In the genomic region with DNA sequence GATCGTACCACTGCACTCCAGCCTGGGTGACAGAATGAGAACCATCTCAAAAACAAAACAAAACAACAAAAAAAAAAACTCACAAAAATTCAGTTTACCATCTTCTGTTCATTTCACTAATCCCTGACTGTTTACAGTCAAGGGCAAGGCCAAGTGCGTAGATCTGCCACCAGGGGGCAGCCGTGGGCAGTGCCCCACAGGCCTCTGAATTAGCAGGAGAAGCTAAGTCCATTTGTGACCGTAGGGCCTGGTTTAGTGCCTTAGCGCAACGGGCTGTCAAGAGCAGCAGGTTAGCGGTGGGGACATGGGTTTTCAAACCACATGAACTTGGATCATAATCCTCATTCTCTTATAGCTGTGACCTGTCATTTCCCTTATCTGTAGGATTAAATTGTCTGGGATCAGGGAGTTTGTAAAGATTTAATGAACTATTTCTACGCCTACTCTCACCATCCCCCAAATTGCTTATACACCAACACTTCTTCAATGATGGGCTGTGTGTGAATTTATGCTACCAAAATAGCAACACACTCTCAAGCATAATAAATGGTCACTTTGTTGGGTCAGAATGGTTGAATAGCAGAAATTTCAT, we compare ENCODE assay signal across 8 cellular contexts. TPM values are rescaled to one million over a fixed set of nuclear protein-coding genes. Genes with fewer than 3 reads are reported as not detected.
DNase-seq lines count a peak whose midpoint lies in the region; ATAC-seq and TF ChIP-seq lines count a peak whose summit lies in the region.

No MANE protein-coding gene starts in this region.

- no peak overlapping the region for H3K9ac ChIP-seq in colonic mucosa (ENCODE audit: low read depth in 2 of 2, low read length in 2 of 2)

- peak; percentile 99 for TF ChIP-seq CTCF in colonic mucosa (IDR thresholded peaks at IDR 0.05)
- TF ChIP-seq CTCF in lower leg skin (IDR thresholded peaks at IDR 0.05) = peak in 1 of 3 donors; percentile 56

- peak; percentile 81 for DNase-seq in EH (ENCODE audit: low read depth)
- peak; percentile 78 for DNase-seq in NCI-H510A treated with DMSO at 0.1 percent for 48 hours (lab: John Stamatoyannopoulos, UW)
- DNase-seq in activated CD4-positive, alpha-beta T cell treated with anti-CD3 and anti-CD28 coated beads for 48 hours = peak; percentile 84
- peak; percentile 83 for DNase-seq in colonic mucosa
- DNase-seq in lower leg skin (ENCODE audit: low spot score in 2 of 2) = peak; percentile 75 to 94
- DNase-seq in stimulated activated CD4-positive, alpha-beta T cell treated with anti-CD3 and anti-CD28 coated beads, TNF-alpha, amount 100 ng/mL, for 48 hours (ENCODE audit: low read depth in 3 of 3) = peak; percentile 49 to 67 (median 55)

- ATAC-seq in HG03159 (IDR thresholded peaks at IDR 0.05; ENCODE audit: unreplicated experiment) = peak; percentile 64
- ATAC-seq in HG03025 (IDR thresholded peaks at IDR 0.05; ENCODE audit: low FRiP score, unreplicated experiment) = no peak

- no peaks in the 10 kb centered on the region for H3K36me3 ChIP-seq in colonic mucosa

- H3K9me3 ChIP-seq in colonic mucosa = no peaks in the 10 kb centered on the region

- H3K4me1 ChIP-seq in colonic mucosa = no peaks in the 10 kb centered on the region

- no peak overlapping the region for H3K27ac ChIP-seq in colonic mucosa

- WGBS in lower leg skin, 2 donors = 20 to 21% methylated on average over 8 of the region's 8 CpGs

- H3K27me3 ChIP-seq in colonic mucosa = no peaks in the 10 kb centered on the region

- H3K4me3 ChIP-seq in colonic mucosa (no peak overlapping the region), lower leg skin (ENCODE audit: low read depth, poor library complexity, severe bottlenecking) (no peak overlapping the region)

- intact Hi-C loops in colonic mucosa (cut with DNase I) (loop anchor here (5.0 kb wide), 1 partner anchor 344 kb away; no protein-coding TSS in a partner anchor), lower leg skin (cut with DNase I; ENCODE audit: low total_unique reads) (no loop called here)

- TF ChIP-seq POLR2A in lower leg skin (IDR thresholded peaks at IDR 0.05) = no peak

RNA-seq across cellular contexts. Expression of a gene that starts 49.0 kb away (rescaled TPM):
- 10 to 100 TPM; 50.3 to 74.8 TPM for total RNA-seq in colonic mucosa
- 10 to 100 TPM; 22.3 to 60.1 (median 44.1) TPM for total RNA-seq in lower leg skin

RNA-seq across cellular contexts. Expression of a gene that starts 49.3 kb away (rescaled TPM):
- total RNA-seq in colonic mucosa (10 to 100 TPM; 44.6 to 52.0 TPM), lower leg skin (10 to 100 TPM; 42.7 to 49.9 (median 46.3) TPM)
